ENCODE assay signal across 14 cellular contexts in the genomic region with DNA sequence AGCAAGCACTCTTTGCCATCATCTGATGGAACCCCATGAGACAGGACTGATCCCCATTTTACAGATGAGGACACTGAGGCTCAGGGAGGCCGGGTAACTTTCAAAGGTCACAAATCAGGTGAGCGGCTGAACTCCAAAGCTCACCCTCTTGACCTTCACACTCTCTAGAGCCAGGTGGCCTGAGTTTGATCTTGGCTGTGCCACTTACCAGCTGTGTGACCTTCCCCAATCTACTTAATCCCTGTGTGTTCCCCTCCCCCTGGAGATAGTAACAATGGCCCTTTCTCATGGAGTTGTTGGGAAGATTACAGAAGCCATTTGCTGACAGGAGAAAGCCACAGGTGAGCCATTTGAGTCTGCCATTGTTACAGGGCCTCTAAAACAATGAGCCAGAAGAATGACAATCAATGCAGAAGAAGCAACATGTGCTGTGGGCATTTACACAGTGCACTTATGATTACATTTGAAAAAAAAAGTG. TPM values are rescaled to one million over a fixed set of nuclear protein-coding genes. Genes with fewer than 3 reads are reported as not detected.
DNase-seq lines count a peak whose midpoint lies in the region; TF ChIP-seq lines count a peak whose summit lies in the region.
"Had no signal": no experiment of that assay in that cellular context is flagged by ENCODE, and none has a peak within 500 bp of the region (broad histone marks: within the 10 kb centered on the region; RNA-seq: fewer than 3 reads in every experiment).

No MANE protein-coding gene starts in this region.

- peak overlapping the region; percentile 33 for H3K4me3 ChIP-seq in endodermal cell (ENCODE audit: low read length)
- H3K4me3 ChIP-seq: PC-9 had no signal

- DNase-seq in NCI-H2081 (lab: John Stamatoyannopoulos, UW) (peak; percentile 54 to 61), NCI-H2081 treated with DMSO at 0.1 percent for 48 hours (lab: John Stamatoyannopoulos, UW) (no peak), NCI-H345 treated with DMSO at 0.1 percent for 48 hours (lab: John Stamatoyannopoulos, UW; ENCODE audit: unreplicated experiment) (peak; percentile 96), endodermal cell (peak; percentile 86), GF-D8 (lab: John Stamatoyannopoulos, UW) (no peak), immature natural killer cell (no peak)
- no peak for DNase-seq in activated T-helper 1 cell treated with anti-CD3 and anti-CD28 coated beads, Interleukin-12 subunit alpha, Interleukin-12 subunit beta, Interleukin-2, Interleukin-4 antibody, amounts not matched to agents 30 ng/mL and 10 ng/mL and 1 ng/mL, durations not matched to agents 14 hours and 24 hours and 36 hours (ENCODE audit: low spot score)
- DNase-seq: C1 segment of cervical spinal cord, MV-4-11, NCI-H1436 treated with DMSO at 0.1 percent for 48 hours, NCI-H524, PC-9 had no signal

- no peaks in the 10 kb centered on the region for H3K9me3 ChIP-seq in endodermal cell (ENCODE audit: control insufficient read depth, low read length)

- H3K36me3 Mint-ChIP-seq in endodermal cell (ENCODE audit: low read depth), result peaks cover 22% of the 10 kb centered on the region
- no peaks in the 10 kb centered on the region for H3K36me3 Mint-ChIP-seq in activated T-helper 1 cell treated with anti-CD3 and anti-CD28 coated beads, Interleukin-12 subunit alpha, Interleukin-12 subunit beta, Interleukin-2, Interleukin-4 antibody, amounts not matched to agents 30 ng/mL and 10 ng/mL and 1 ng/mL, durations not matched to agents 14 hours and 24 hours and 36 hours (ENCODE audit: low read depth)
- no peaks in the 10 kb centered on the region for H3K36me3 Mint-ChIP-seq in immature natural killer cell

- WGBS in endodermal cell (ENCODE audit: insufficient coverage in 1 of 2, insufficient read length in 1 of 2), 2 experiments, result 67 to 74% methylated on average over 1 to 2 of the region's 2 CpGs

- H3K27me3 Mint-ChIP-seq in endodermal cell (ENCODE audit: insufficient read depth) (peaks cover 26% of the 10 kb centered on the region), immature natural killer cell (ENCODE audit: low read depth in 3 of 3) (peaks cover 0 to 15% (median 6%) of the 10 kb centered on the region in 3 donors)
- peaks cover 17% of the 10 kb centered on the region for H3K27me3 Mint-ChIP-seq in activated T-helper 1 cell treated with anti-CD3 and anti-CD28 coated beads, Interleukin-12 subunit alpha, Interleukin-12 subunit beta, Interleukin-2, Interleukin-4 antibody, amounts not matched to agents 30 ng/mL and 10 ng/mL and 1 ng/mL, durations not matched to agents 14 hours and 24 hours and 36 hours (ENCODE audit: insufficient read depth)

- H3K4me3 Mint-ChIP-seq in endodermal cell (no peak overlapping the region), immature natural killer cell (no peak overlapping the region)
- no peak overlapping the region for H3K4me3 Mint-ChIP-seq in activated T-helper 1 cell treated with anti-CD3 and anti-CD28 coated beads, Interleukin-12 subunit alpha, Interleukin-12 subunit beta, Interleukin-2, Interleukin-4 antibody, amounts not matched to agents 30 ng/mL and 10 ng/mL and 1 ng/mL, durations not matched to agents 14 hours and 24 hours and 36 hours

- H3K4me1 Mint-ChIP-seq in endodermal cell (peaks cover 42% of the 10 kb centered on the region), immature natural killer cell (no peaks in the 10 kb centered on the region)
- no peaks in the 10 kb centered on the region for H3K4me1 Mint-ChIP-seq in activated T-helper 1 cell treated with anti-CD3 and anti-CD28 coated beads, Interleukin-12 subunit alpha, Interleukin-12 subunit beta, Interleukin-2, Interleukin-4 antibody, amounts not matched to agents 30 ng/mL and 10 ng/mL and 1 ng/mL, durations not matched to agents 14 hours and 24 hours and 36 hours (ENCODE audit: low read depth)

- no peak overlapping the region for H3K27ac ChIP-seq in endodermal cell (ENCODE audit: low read depth, low read length)
- H3K27ac ChIP-seq: PC-9 had no signal

- peak overlapping the region; percentile 50 for H3K27ac Mint-ChIP-seq in endodermal cell
- no peak overlapping the region for H3K27ac Mint-ChIP-seq in activated T-helper 1 cell treated with anti-CD3 and anti-CD28 coated beads, Interleukin-12 subunit alpha, Interleukin-12 subunit beta, Interleukin-2, Interleukin-4 antibody, amounts not matched to agents 30 ng/mL and 10 ng/mL and 1 ng/mL, durations not matched to agents 14 hours and 24 hours and 36 hours
- H3K27ac Mint-ChIP-seq in immature natural killer cell, result no peak overlapping the region

- TF ChIP-seq CTCF in endodermal cell (conservative IDR thresholded peaks at IDR 0.05), result no peak
- TF ChIP-seq CTCF in subcutaneous adipose tissue (IDR thresholded peaks at IDR 0.05; ENCODE audit: low read depth), result peak; percentile 38

- H3K27me3 ChIP-seq in endodermal cell (ENCODE audit: control insufficient read depth, insufficient read depth, low read length, poor library complexity, severe bottlenecking), result peaks cover 41% of the 10 kb centered on the region

- H3K9me3 Mint-ChIP-seq in endodermal cell (no peaks in the 10 kb centered on the region), immature natural killer cell (no peaks in the 10 kb centered on the region)
- no peaks in the 10 kb centered on the region for H3K9me3 Mint-ChIP-seq in activated T-helper 1 cell treated with anti-CD3 and anti-CD28 coated beads, Interleukin-12 subunit alpha, Interleukin-12 subunit beta, Interleukin-2, Interleukin-4 antibody, amounts not matched to agents 30 ng/mL and 10 ng/mL and 1 ng/mL, durations not matched to agents 14 hours and 24 hours and 36 hours

- H3K4me1 ChIP-seq in endodermal cell (ENCODE audit: control insufficient read depth, insufficient read depth, low read length), result peaks cover 4% of the 10 kb centered on the region

- H3K9ac ChIP-seq in endodermal cell (ENCODE audit: extremely low read depth, low read length, poor library complexity, severe bottlenecking), result no peak overlapping the region

- peaks cover 7% of the 10 kb centered on the region for H3K36me3 ChIP-seq in endodermal cell (ENCODE audit: control insufficient read depth, insufficient read depth, low read length)

- intact Hi-C loops in activated T-helper 1 cell treated with anti-CD3 and anti-CD28 coated beads, Interleukin-12 subunit alpha, Interleukin-12 subunit beta, Interleukin-2, Interleukin-4 antibody, amounts not matched to agents 30 ng/mL and 10 ng/mL and 1 ng/mL, durations not matched to agents 14 hours and 24 hours and 36 hours (cut with micrococcal nuclease), result no loop called here

RNA-seq across cellular contexts. Expression of a gene that starts 34.5 kb away (rescaled TPM):
- total RNA-seq in endodermal cell (10 to 100 TPM; 45.6 to 49.6 TPM), subcutaneous adipose tissue (under 1 TPM in 2 of 4 donors, not detected in 2; 0.44 to 0.82 TPM)
- polyA plus RNA-seq in endodermal cell (2013, experiment 1 of 2), result 50.6 TPM
- polyA plus RNA-seq in endodermal cell (2013, experiment 2 of 2), result 45.7 TPM
- total RNA-seq in activated T-helper 1 cell treated with anti-CD3 and anti-CD28 coated beads, Interleukin-12 subunit alpha, Interleukin-12 subunit beta, Interleukin-2, Interleukin-4 antibody, amounts not matched to agents 30 ng/mL and 10 ng/mL and 1 ng/mL, durations not matched to agents 14 hours and 24 hours and 36 hours, result 0.12 and 0.21 TPM in 2 replicates
- not detected for polyA plus RNA-seq in immature natural killer cell
- total RNA-seq: HT-29 had no signal

Comparison
In these comparisons a context has a peak if more than half of its experiments do, and no peak if none do; other contexts are left out.
1. DNase-seq: peak in NCI-H2081 (2 of 2), NCI-H345 treated with DMSO at 0.1 percent for 48 hours (single experiment) and endodermal cell (single experiment); none in NCI-H2081 treated with DMSO at 0.1 percent for 48 hours (single experiment), GF-D8 (single experiment), activated T-helper 1 cell treated with anti-CD3 and anti-CD28 coated beads, Interleukin-12 subunit alpha, Interleukin-12 subunit beta, Interleukin-2, Interleukin-4 antibody, amounts not matched to agents 30 ng/mL and 10 ng/mL and 1 ng/mL, durations not matched to agents 14 hours and 24 hours and 36 hours (single experiment) and immature natural killer cell (0 of 3).
2. RNA of a gene that starts 34.5 kb away (total RNA-seq): 45.6 to 49.6 TPM in endodermal cell; 0.44 to 0.82 TPM in subcutaneous adipose tissue and 0.12 to 0.21 TPM in activated T-helper 1 cell treated with anti-CD3 and anti-CD28 coated beads, Interleukin-12 subunit alpha, Interleukin-12 subunit beta, Interleukin-2, Interleukin-4 antibody, amounts not matched to agents 30 ng/mL and 10 ng/mL and 1 ng/mL, durations not matched to agents 14 hours and 24 hours and 36 hours; every median in the first group is over 10 times any median in the second.